8 cellular contexts compared by ENCODE assay signal in the genomic region with DNA sequence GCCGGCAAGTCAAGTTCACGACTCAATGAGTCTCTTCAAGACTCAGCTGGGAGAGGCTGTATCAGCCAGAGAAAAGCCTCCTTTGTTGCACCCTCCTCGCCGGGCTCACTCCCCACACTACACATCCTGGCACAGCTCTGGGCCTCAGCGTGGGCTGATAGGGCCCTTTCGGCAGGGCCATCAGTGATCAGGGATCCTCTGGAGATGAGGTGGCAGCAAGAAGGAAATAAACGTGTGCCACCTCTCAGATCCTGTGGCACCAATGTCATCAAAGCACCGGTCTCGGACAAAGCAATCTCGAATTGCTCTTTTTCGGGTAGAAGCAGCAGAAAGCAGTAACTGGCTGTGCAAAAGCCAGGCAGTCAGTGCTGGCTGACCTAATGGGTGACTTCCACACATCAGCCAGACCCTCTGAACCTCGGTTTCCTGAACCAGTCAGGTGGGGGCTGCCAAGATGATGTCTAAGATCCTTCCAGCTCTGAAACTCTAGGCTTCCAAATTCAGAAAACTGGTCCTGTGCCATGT. TPM values are rescaled to one million over a fixed set of nuclear protein-coding genes. Genes with fewer than 3 reads are reported as not detected.
A peak's percentile ranks its signal among the peaks of the same experiment; 100 is the strongest.
DNase-seq lines count a peak whose midpoint lies in the region; ATAC-seq and TF ChIP-seq lines count a peak whose summit lies in the region.

No MANE protein-coding gene starts in this region.

- H3K36me3 ChIP-seq in left ventricle myocardium inferior = peaks cover 34% of the 10 kb centered on the region
- H3K36me3 ChIP-seq in breast epithelium = no peaks in the 10 kb centered on the region
- H3K36me3 ChIP-seq in mucosa of descending colon (ENCODE audit: low read depth) = no peaks in the 10 kb centered on the region
- peaks cover 34% of the 10 kb centered on the region for H3K36me3 ChIP-seq in upper lobe of right lung
- no peaks in the 10 kb centered on the region; the same call in none of the 2 replicates for H3K36me3 ChIP-seq in H7 (replicated peaks; ENCODE audit: control insufficient read depth, insufficient read depth, low read length)

- DNase-seq in left ventricle myocardium inferior (no peak), Right ventricle myocardium inferior (ENCODE audit: missing footprints) (no peak), breast epithelium (ENCODE audit: low spot score in 2 of 2) (no peak), mucosa of descending colon (no peak), upper lobe of right lung (no peak), DMS153 (lab: John Stamatoyannopoulos, UW) (no peak), NK-92 (lab: John Stamatoyannopoulos, UW; ENCODE audit: unreplicated experiment) (no peak), H7 (no peak)

- H3K4me3 ChIP-seq in left ventricle myocardium inferior (peak overlapping the region; percentile 94), breast epithelium (peak overlapping the region; percentile 61 to 93 (median 79)), mucosa of descending colon (peak overlapping the region; percentile 19), upper lobe of right lung (peak overlapping the region; percentile 99), H7 (ENCODE audit: insufficient read depth, low read depth, low read length) (no peak overlapping the region)

- ATAC-seq in Right ventricle myocardium inferior = no peak
- no peak for ATAC-seq in mucosa of descending colon
- ATAC-seq in upper lobe of right lung = no peak

- no peaks in the 10 kb centered on the region for H3K9me3 ChIP-seq in left ventricle myocardium inferior (replicated peaks)
- no peaks in the 10 kb centered on the region for H3K9me3 ChIP-seq in breast epithelium
- no peaks in the 10 kb centered on the region for H3K9me3 ChIP-seq in mucosa of descending colon
- no peaks in the 10 kb centered on the region for H3K9me3 ChIP-seq in upper lobe of right lung

- H3K27me3 ChIP-seq in left ventricle myocardium inferior (ENCODE audit: low read depth) (no peaks in the 10 kb centered on the region), breast epithelium (no peaks in the 10 kb centered on the region), upper lobe of right lung (no peaks in the 10 kb centered on the region), H7 (ENCODE audit: control insufficient read depth, insufficient read depth, low read length) (peaks cover 2% of the 10 kb centered on the region)

- TF ChIP-seq CTCF in left ventricle myocardium inferior (IDR thresholded peaks at IDR 0.05; ENCODE audit: borderline replicate concordance) (no peak), breast epithelium (IDR thresholded peaks at IDR 0.05) (no peak), mucosa of descending colon (IDR thresholded peaks at IDR 0.05) (no peak), upper lobe of right lung (IDR thresholded peaks at IDR 0.05) (no peak)

- H3K27ac ChIP-seq in left ventricle myocardium inferior (replicated peaks) = peak overlapping the region; percentile 94
- H3K27ac ChIP-seq in breast epithelium = peak overlapping the region; percentile 96 to 99
- H3K27ac ChIP-seq in upper lobe of right lung = peak overlapping the region; percentile 88

- peaks cover 96% of the 10 kb centered on the region for H3K4me1 ChIP-seq in left ventricle myocardium inferior
- peaks cover 19% of the 10 kb centered on the region in 2 donors for H3K4me1 ChIP-seq in breast epithelium
- peaks cover 57% of the 10 kb centered on the region for H3K4me1 ChIP-seq in mucosa of descending colon (ENCODE audit: low read depth)
- H3K4me1 ChIP-seq in upper lobe of right lung = peaks cover 68% of the 10 kb centered on the region

- intact Hi-C loops in left ventricle myocardium inferior (cut with micrococcal nuclease) (no loop called here), Right ventricle myocardium inferior (cut with DNase I) (loop anchor here (1.0 kb wide), 1 partner anchor 12 kb away; no protein-coding TSS in a partner anchor), breast epithelium (cut with DNase I; ENCODE audit: low total_unique reads) (no loop called here), mucosa of descending colon (cut with DNase I, micrococcal nuclease) (no loop called here), upper lobe of right lung (cut with DNase I) (no loop called here)

- TF ChIP-seq POLR2A in breast epithelium (IDR thresholded peaks at IDR 0.05) = no peak

RNA-seq across cellular contexts. Expression of a gene that starts 2.1 kb away (rescaled TPM):
- total RNA-seq in left ventricle myocardium inferior (40.3 TPM), Right ventricle myocardium inferior (56.0 TPM), breast epithelium (10 to 100 TPM; 26.9 to 45.4 (median 31.2) TPM), mucosa of descending colon (10 to 100 TPM; 58.3 to 85.9 (median 81.5) TPM), upper lobe of right lung (94.6 TPM)
- 23.7 and 30.2 TPM in 2 replicates for total RNA-seq in H7 (2014; rRNA removed; shearing (Covaris generic))

RNA-seq across cellular contexts. Expression of a gene that starts 31.8 kb away (rescaled TPM):
- total RNA-seq in left ventricle myocardium inferior (1.1 TPM), Right ventricle myocardium inferior (0.16 TPM), breast epithelium (10 to 100 TPM in 1 of 3 donors, 1 to 10 TPM in 1, not detected in 1; 5.9 to 14.9 TPM), mucosa of descending colon (10 to 100 TPM; 24.3 to 73.1 (median 32.3) TPM), upper lobe of right lung (20.9 TPM)
- total RNA-seq in H7 (2014; rRNA removed; shearing (Covaris generic)) = 2.3 and 2.6 TPM in 2 replicates

RNA-seq across cellular contexts. Expression of a gene that starts 40.7 kb away (rescaled TPM):
- total RNA-seq in left ventricle myocardium inferior = 13.1 TPM
- total RNA-seq in Right ventricle myocardium inferior = 10.7 TPM
- 10 to 100 TPM; 20.0 to 22.1 (median 21.2) TPM for total RNA-seq in breast epithelium
- 10 to 100 TPM; 35.4 to 39.8 (median 36.6) TPM for total RNA-seq in mucosa of descending colon
- 23.2 TPM for total RNA-seq in upper lobe of right lung
- total RNA-seq in H7 (2014; rRNA removed; shearing (Covaris generic)) = 19.3 and 22.5 TPM in 2 replicates

RNA-seq across cellular contexts. Expression of a gene that starts 48.2 kb away (rescaled TPM):
- total RNA-seq in left ventricle myocardium inferior = 22.5 TPM
- 20.6 TPM for total RNA-seq in Right ventricle myocardium inferior
- total RNA-seq in breast epithelium = 10 to 100 TPM; 12.8 to 14.0 (median 13.8) TPM
- 10 to 100 TPM; 23.0 to 39.7 (median 23.2) TPM for total RNA-seq in mucosa of descending colon
- 29.4 TPM for total RNA-seq in upper lobe of right lung
- total RNA-seq in H7 (2014; rRNA removed; shearing (Covaris generic)) = 5.0 and 6.0 TPM in 2 replicates

RNA-seq across cellular contexts. Expression of a gene that starts 59.4 kb away (rescaled TPM):
- not detected for total RNA-seq in left ventricle myocardium inferior
- total RNA-seq in Right ventricle myocardium inferior = not detected
- not detected for total RNA-seq in breast epithelium
- total RNA-seq in mucosa of descending colon = not detected
- not detected for total RNA-seq in upper lobe of right lung
- 2.4 TPM in 1 of 2 replicates, not detected in the other for total RNA-seq in H7 (2014; rRNA removed; shearing (Covaris generic))
